12 cellular contexts compared by ENCODE assay signal in genomic region chr5:167743685-167744084, GRCh38.
DNase-seq lines count a peak whose midpoint lies in the region.
"Had no signal": no experiment of that assay in that cellular context is flagged by ENCODE, and none has a peak within 500 bp of the region (broad histone marks: within the 10 kb centered on the region; RNA-seq: fewer than 3 reads in every experiment).

No MANE protein-coding gene starts in this region.

- DNase-seq in HS-5 (ENCODE audit: low read depth) (peak; percentile 89), amniotic stem cell (lab: John Stamatoyannopoulos, UW) (peak; percentile 19), hepatic stellate cell (ENCODE audit: low spot score) (peak; percentile 35), GM19240 (ENCODE audit: insufficient read length, low spot score) (no peak), DMS53 treated with DMSO at 0.1 percent for 48 hours (lab: John Stamatoyannopoulos, UW; ENCODE audit: unreplicated experiment) (no peak), mesenteric fat pad (ENCODE audit: low spot score) (no peak)
- no peak for DNase-seq in activated CD4-positive, CD25-positive, alpha-beta regulatory T cell (lab: John Stamatoyannopoulos, UW)
- DNase-seq: activated CD4-positive, alpha-beta T cell treated with anti-CD3 and anti-CD28 coated beads for 48 hours; naive B cell; NCI-H1694 treated with DMSO at 0.1 percent for 48 hours; right lobe of liver; T-cell had no signal

Comparison
In these comparisons a context has a peak if more than half of its experiments do, and no peak if none do; other contexts are left out.
1. DNase-seq: peak in HS-5 (single experiment), amniotic stem cell (single experiment) and hepatic stellate cell (single experiment); none in activated CD4-positive, CD25-positive, alpha-beta regulatory T cell (0 of 4), GM19240 (single experiment), DMS53 treated with DMSO at 0.1 percent for 48 hours (single experiment) and mesenteric fat pad (single experiment).